8 cellular contexts compared by ENCODE assay signal in genomic region chr1:54408701-54409066, GRCh38. TPM values are rescaled to one million over a fixed set of nuclear protein-coding genes. Genes with fewer than 3 reads are reported as not detected.
A peak's percentile ranks its signal among the peaks of the same experiment; 100 is the strongest.
DNase-seq lines count a peak whose midpoint lies in the region; ATAC-seq and TF ChIP-seq lines count a peak whose summit lies in the region.
"Had no signal": no experiment of that assay in that cellular context is flagged by ENCODE, and none has a peak within 500 bp of the region (broad histone marks: within the 10 kb centered on the region; RNA-seq: fewer than 3 reads in every experiment).

No MANE protein-coding gene starts in this region.

- no peaks in the 10 kb centered on the region for H3K36me3 Mint-ChIP-seq in activated B cell treated with CpG ODN at 0.5 μM for 24 hours (ENCODE audit: low read depth)
- no peaks in the 10 kb centered on the region for H3K36me3 Mint-ChIP-seq in stimulated activated naive B cell treated with anti-CD40 and anti-IgM and Interleukin-4, amounts not matched to agents 10 μg/mL and 1 μg/mL and 100 μg/mL, for 72 hours

- H3K4me1 ChIP-seq in HEK293 (ENCODE audit: control insufficient read depth, insufficient read depth, low read length): peaks cover 16% of the 10 kb centered on the region
- peaks cover 35% of the 10 kb centered on the region for H3K4me1 ChIP-seq in iPS-20b (ENCODE audit: insufficient read depth, low read length)
- peaks cover 9% of the 10 kb centered on the region for H3K4me1 ChIP-seq in SJCRH30

- H3K9me3 ChIP-seq in HEK293 (ENCODE audit: control insufficient read depth, insufficient read depth, low read depth, low read length) (no peaks in the 10 kb centered on the region), iPS-20b (ENCODE audit: insufficient read depth, low read depth, low read length) (no peaks in the 10 kb centered on the region), SJCRH30 (replicated peaks) (no peaks in the 10 kb centered on the region)

- no peak overlapping the region for H3K4me3 Mint-ChIP-seq in activated B cell treated with CpG ODN at 0.5 μM for 24 hours
- no peak overlapping the region for H3K4me3 Mint-ChIP-seq in stimulated activated naive B cell treated with anti-CD40 and anti-IgM and Interleukin-4, amounts not matched to agents 10 μg/mL and 1 μg/mL and 100 μg/mL, for 72 hours

- H3K27ac Mint-ChIP-seq in activated B cell treated with CpG ODN at 0.5 μM for 24 hours: peak overlapping the region; percentile 54
- H3K27ac Mint-ChIP-seq in stimulated activated naive B cell treated with anti-CD40 and anti-IgM and Interleukin-4, amounts not matched to agents 10 μg/mL and 1 μg/mL and 100 μg/mL, for 72 hours: peak overlapping the region; percentile 47

- CTCF ChIA-PET in HEK293 (lab: Yijun Ruan, JAX): no interaction called here
- CTCF ChIA-PET in activated B cell treated with CpG ODN at 0.5 μM for 24 hours (lab: Charles Lee): interaction anchor here (1.0 kb wide), 1 partner anchor 81 kb away, joined by 3 read pairs; no protein-coding TSS in a partner anchor

- no peak overlapping the region; the same call in 1 of the 2 replicates for H3K27ac ChIP-seq in HEK293 (ENCODE audit: extremely low read depth, low read depth, low read length)
- peak overlapping the region; percentile 4 for H3K27ac ChIP-seq in iPS-20b (ENCODE audit: low read length)
- H3K27ac ChIP-seq in SJCRH30: no peak overlapping the region

- no peaks in the 10 kb centered on the region; the same call in 1 of the 2 replicates for H3K27me3 ChIP-seq in iPS-20b (ENCODE audit: insufficient read depth, low read length)
- no peaks in the 10 kb centered on the region for H3K27me3 ChIP-seq in SJCRH30

- H3K36me3 ChIP-seq in HEK293 (ENCODE audit: control insufficient read depth in 2 of 2, insufficient read depth in 1 of 2, low read length in 2 of 2): peaks cover 0 to 2% of the 10 kb centered on the region in 2 experiments; a peak in 1 of 3 replicates
- H3K36me3 ChIP-seq in iPS-20b (ENCODE audit: insufficient read depth, low read depth, low read length): peaks cover 2% of the 10 kb centered on the region; the same call in 1 of the 2 replicates
- H3K36me3 ChIP-seq in SJCRH30: no peaks in the 10 kb centered on the region

- POLR2A ChIA-PET in HEK293 (lab: Yijun Ruan, JAX): no interaction called here
- POLR2A ChIA-PET in activated B cell treated with CpG ODN at 0.5 μM for 24 hours (lab: Charles Lee): no interaction called here

- intact Hi-C loops in activated B cell treated with CpG ODN at 0.5 μM for 24 hours (cut with micrococcal nuclease): loop anchor here (5.0 kb wide), 3 partner anchors 286 to 521 kb away; partner anchors contain the start of genes TTC4 and YIPF1

- H3K4me1 Mint-ChIP-seq in activated B cell treated with CpG ODN at 0.5 μM for 24 hours: peaks cover 43% of the 10 kb centered on the region
- H3K4me1 Mint-ChIP-seq in stimulated activated naive B cell treated with anti-CD40 and anti-IgM and Interleukin-4, amounts not matched to agents 10 μg/mL and 1 μg/mL and 100 μg/mL, for 72 hours: peaks cover 32 to 45% of the 10 kb centered on the region in 2 donors

- DNase-seq in activated B cell treated with CpG ODN at 0.5 μM for 24 hours: no peak
- no peak for DNase-seq in stimulated activated naive B cell treated with anti-CD40 and anti-IgM and Interleukin-4, amounts not matched to agents 10 μg/mL and 1 μg/mL and 100 μg/mL, for 72 hours
- no peak for DNase-seq in SJCRH30
- DNase-seq in anterior cingulate cortex (lab: John Stamatoyannopoulos, UW): no peak
- DNase-seq: NCI-H1092 had no signal

- ATAC-seq in activated B cell treated with CpG ODN at 0.5 μM for 24 hours (ENCODE audit: low read depth) (no peak), GM19395 (IDR thresholded peaks at IDR 0.05; ENCODE audit: unreplicated experiment) (no peak)
- ATAC-seq in stimulated activated naive B cell treated with anti-CD40 and anti-IgM and Interleukin-4, amounts not matched to agents 10 μg/mL and 1 μg/mL and 100 μg/mL, for 72 hours (replicated peaks): no peak

- no peaks in the 10 kb centered on the region for H3K9me3 Mint-ChIP-seq in activated B cell treated with CpG ODN at 0.5 μM for 24 hours
- H3K9me3 Mint-ChIP-seq in stimulated activated naive B cell treated with anti-CD40 and anti-IgM and Interleukin-4, amounts not matched to agents 10 μg/mL and 1 μg/mL and 100 μg/mL, for 72 hours: no peaks in the 10 kb centered on the region

- no peak overlapping the region for H3K4me3 ChIP-seq in HEK293 (ENCODE audit: low read depth, low read length)
- H3K4me3 ChIP-seq in iPS-20b (ENCODE audit: low read length): no peak overlapping the region
- H3K4me3 ChIP-seq in SJCRH30: no peak overlapping the region

- peak overlapping the region; percentile 95; the same call in 1 of the 2 replicates for H3K9ac ChIP-seq in iPS-20b (ENCODE audit: low read depth, low read length)

- TF ChIP-seq CTCF in HEK293 (tag by site-specific recombination; IDR thresholded peaks at IDR 0.05) (no peak), activated B cell treated with CpG ODN at 0.5 μM for 24 hours (IDR thresholded peaks at IDR 0.05) (no peak)

- H3K27me3 Mint-ChIP-seq in activated B cell treated with CpG ODN at 0.5 μM for 24 hours: peaks cover 3% of the 10 kb centered on the region
- no peaks in the 10 kb centered on the region for H3K27me3 Mint-ChIP-seq in stimulated activated naive B cell treated with anti-CD40 and anti-IgM and Interleukin-4, amounts not matched to agents 10 μg/mL and 1 μg/mL and 100 μg/mL, for 72 hours

TF ChIP-seq in HEK293, 187 proteins besides CTCF, POLR2A, EP300 and RAD21:
- TF ChIP-seq ZNF335 (tag by site-specific recombination; conservative IDR thresholded peaks at IDR 0.05) (peak; percentile 73), ZNF561 (tag by site-specific recombination; IDR thresholded peaks at IDR 0.05; ENCODE audit: borderline replicate concordance) (no peak)

RNA-seq across cellular contexts. Expression of gene SSBP3, which starts 2.5 kb away (rescaled TPM):
- total RNA-seq in activated B cell treated with CpG ODN at 0.5 μM for 24 hours: 23.1 and 29.7 TPM in 2 replicates
- total RNA-seq in SJCRH30 (2014; rRNA removed; shearing (Covaris generic)): 27.0 and 32.1 TPM in 2 replicates
